ENCODE assay signal across 8 cellular contexts in the genomic region with DNA sequence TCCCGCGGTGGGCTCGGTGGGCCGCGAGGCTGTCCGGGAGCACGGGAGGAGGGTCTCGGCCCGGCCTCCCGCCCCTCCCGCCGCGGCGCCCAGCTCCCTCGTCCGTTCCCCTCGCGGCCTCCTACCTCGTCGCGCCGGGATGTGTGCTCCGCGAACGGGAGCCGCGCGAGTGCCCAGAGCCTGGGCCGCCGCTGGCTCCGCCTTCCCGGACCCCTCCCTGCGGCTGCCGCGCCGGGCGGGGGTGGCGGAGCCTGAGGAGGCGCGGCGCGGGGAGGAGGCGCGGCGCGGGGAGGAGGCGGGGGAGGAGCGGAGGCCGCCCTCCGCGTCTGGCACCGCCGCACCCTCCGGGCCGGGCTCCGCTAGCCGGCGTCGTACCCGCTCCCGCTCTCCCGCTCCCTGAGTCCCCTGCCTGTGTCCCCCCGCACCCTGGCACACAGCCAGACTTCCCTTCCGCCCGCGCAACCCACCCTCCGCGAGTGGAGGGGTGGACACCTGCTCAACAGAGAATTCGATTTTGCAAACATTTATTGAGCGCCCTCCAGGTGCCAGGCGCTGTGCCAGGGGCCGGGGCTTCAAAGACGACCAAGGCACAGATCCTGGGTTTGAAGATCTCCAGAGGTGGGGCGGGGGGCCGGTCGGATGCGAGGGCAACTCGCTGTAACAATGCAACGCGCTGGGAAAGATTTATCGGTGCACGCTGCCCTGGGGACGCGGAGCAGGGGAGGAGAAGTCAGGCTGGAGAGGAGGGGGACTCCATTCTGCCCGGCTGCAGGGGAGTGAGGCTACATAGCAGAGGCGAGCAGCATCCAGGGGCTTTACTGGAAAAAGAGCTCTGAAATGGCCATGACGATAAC. TPM values are rescaled to one million over a fixed set of nuclear protein-coding genes. Genes with fewer than 3 reads are reported as not detected.
DNase-seq lines count a peak whose midpoint lies in the region; ATAC-seq and TF ChIP-seq lines count a peak whose summit lies in the region.

A gene with protein sequence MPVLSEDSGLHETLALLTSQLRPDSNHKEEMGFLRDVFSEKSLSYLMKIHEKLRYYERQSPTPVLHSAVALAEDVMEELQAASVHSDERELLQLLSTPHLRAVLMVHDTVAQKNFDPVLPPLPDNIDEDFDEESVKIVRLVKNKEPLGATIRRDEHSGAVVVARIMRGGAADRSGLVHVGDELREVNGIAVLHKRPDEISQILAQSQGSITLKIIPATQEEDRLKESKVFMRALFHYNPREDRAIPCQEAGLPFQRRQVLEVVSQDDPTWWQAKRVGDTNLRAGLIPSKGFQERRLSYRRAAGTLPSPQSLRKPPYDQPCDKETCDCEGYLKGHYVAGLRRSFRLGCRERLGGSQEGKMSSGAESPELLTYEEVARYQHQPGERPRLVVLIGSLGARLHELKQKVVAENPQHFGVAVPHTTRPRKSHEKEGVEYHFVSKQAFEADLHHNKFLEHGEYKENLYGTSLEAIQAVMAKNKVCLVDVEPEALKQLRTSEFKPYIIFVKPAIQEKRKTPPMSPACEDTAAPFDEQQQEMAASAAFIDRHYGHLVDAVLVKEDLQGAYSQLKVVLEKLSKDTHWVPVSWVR (minus strand): TSS at position 171 of the 854 bp plus-strand sequence. CDS start 1,240 bp downstream, outside the sequence.

- no peaks in the 10 kb centered on the region for H3K79me2 ChIP-seq in Karpas-422 (ENCODE audit: low read length)

- no peak within 1 kb of the TSS for H3K9ac ChIP-seq in Karpas-422 (ENCODE audit: low read length)

- H3K27me3 ChIP-seq in MG63: peaks cover 14% of the 10 kb centered on the region
- no peaks in the 10 kb centered on the region; the same call in 1 of the 2 replicates for H3K27me3 ChIP-seq in iPS DF 6.9 (ENCODE audit: control insufficient read depth, insufficient read depth, low read length)
- no peaks in the 10 kb centered on the region for H3K27me3 ChIP-seq in Karpas-422 (ENCODE audit: low read length)

- H3K4me3 ChIP-seq in MG63 (peak within 1 kb of the TSS; percentile 70), iPS DF 6.9 (ENCODE audit: low read length) (peak within 1 kb of the TSS; percentile 67), Karpas-422 (ENCODE audit: low read length) (no peak within 1 kb of the TSS)

- no peaks in the 10 kb centered on the region for H3K36me3 Mint-ChIP-seq in T-helper 2 cell treated with Interferon-gamma antibody and Interleukin-4, amounts not matched to agents 5 μg/mL and 100 μg/mL, for 36 hours (ENCODE audit: low read depth)
- H3K36me3 Mint-ChIP-seq in MCF 10A (ENCODE audit: insufficient read depth, unreplicated experiment): peaks cover 18% of the 10 kb centered on the region

- H3K4me3 Mint-ChIP-seq in T-helper 2 cell treated with Interferon-gamma antibody and Interleukin-4, amounts not matched to agents 5 μg/mL and 100 μg/mL, for 36 hours: peak within 1 kb of the TSS; percentile 71
- H3K4me3 Mint-ChIP-seq in MCF 10A (ENCODE audit: unreplicated experiment): peak within 1 kb of the TSS; percentile 77

- no CpG with 5 or more reads among the region's 87 CpGs for WGBS in iPS DF 6.9 (ENCODE audit: insufficient coverage, insufficient read length)

- peaks cover 8% of the 10 kb centered on the region for H3K4me1 Mint-ChIP-seq in T-helper 2 cell treated with Interferon-gamma antibody and Interleukin-4, amounts not matched to agents 5 μg/mL and 100 μg/mL, for 36 hours (ENCODE audit: low read depth)
- H3K4me1 Mint-ChIP-seq in MCF 10A (ENCODE audit: insufficient read depth, unreplicated experiment): peaks cover 12% of the 10 kb centered on the region

- POLR2A ChIA-PET in MCF 10A (lab: Yijun Ruan, JAX): interaction anchor here (0.6 to 2.0 kb wide), 4 partner anchors 13 to 55 kb away, joined by 3 to 7 read pairs (median 4); a partner anchor contains a TSS

- no peak within 1 kb of the TSS for H2AFZ ChIP-seq in Karpas-422 (ENCODE audit: low read length)

- no peak for TF ChIP-seq CTCF in MCF 10A (IDR thresholded peaks at IDR 0.05; ENCODE audit: unreplicated experiment)

- CTCF ChIA-PET in MCF 10A (lab: Yijun Ruan, JAX): interaction anchor here (1.2 kb wide), 1 partner anchor 9 kb away, joined by 3 read pairs; no protein-coding TSS in a partner anchor

- peaks cover 60% of the 10 kb centered on the region for H3K27me3 Mint-ChIP-seq in T-helper 2 cell treated with Interferon-gamma antibody and Interleukin-4, amounts not matched to agents 5 μg/mL and 100 μg/mL, for 36 hours (ENCODE audit: low read depth)
- H3K27me3 Mint-ChIP-seq in MCF 10A (ENCODE audit: insufficient read depth, unreplicated experiment): no peaks in the 10 kb centered on the region

- no peaks in the 10 kb centered on the region for H4K20me1 ChIP-seq in Karpas-422 (ENCODE audit: insufficient read depth, low read depth, low read length)

- H3K9me2 ChIP-seq in Karpas-422 (replicated peaks; ENCODE audit: insufficient read depth, low read length): no peaks in the 10 kb centered on the region

- H3K9me3 ChIP-seq in MG63 (no peaks in the 10 kb centered on the region), iPS DF 6.9 (ENCODE audit: control insufficient read depth, insufficient read depth, low read length) (no peaks in the 10 kb centered on the region), Karpas-422 (ENCODE audit: low read length) (no peaks in the 10 kb centered on the region)

- H3K4me2 ChIP-seq in Karpas-422 (ENCODE audit: low read depth, low read length, poor library complexity, severe bottlenecking): no peak within 1 kb of the TSS

- ATAC-seq in HG03108 (IDR thresholded peaks at IDR 0.05; ENCODE audit: unreplicated experiment): no peak

- intact Hi-C loops in MCF 10A (cut with micrococcal nuclease): loop anchor here (5.0 kb wide), 1 partner anchor 51 kb away; a partner anchor contains a TSS

- no peak within 1 kb of the TSS for H3K27ac Mint-ChIP-seq in T-helper 2 cell treated with Interferon-gamma antibody and Interleukin-4, amounts not matched to agents 5 μg/mL and 100 μg/mL, for 36 hours
- no peak within 1 kb of the TSS for H3K27ac Mint-ChIP-seq in MCF 10A (ENCODE audit: low read depth, unreplicated experiment)

- peak; percentile 19 for DNase-seq in DMS153 (lab: John Stamatoyannopoulos, UW)
- peak; percentile 82 for DNase-seq in MG63
- peak; percentile 22 for DNase-seq in T-helper 2 cell treated with Interferon-gamma antibody and Interleukin-4, amounts not matched to agents 5 μg/mL and 100 μg/mL, for 36 hours (ENCODE audit: low spot score)
- peak; percentile 80 for DNase-seq in MCF 10A (ENCODE audit: unreplicated experiment)
- DNase-seq in iPS DF 6.9 (ENCODE audit: low read depth, low spot score): no peak
- peak; percentile 10 for DNase-seq in renal cortical epithelial cell (ENCODE audit: low read depth)
- DNase-seq in Karpas-422: no peak

- H3K27ac ChIP-seq in iPS DF 6.9 (ENCODE audit: low read length) (no peak within 1 kb of the TSS), Karpas-422 (ENCODE audit: low read length) (no peak within 1 kb of the TSS)

- no peaks in the 10 kb centered on the region for H3K4me1 ChIP-seq in iPS DF 6.9 (ENCODE audit: control insufficient read depth, insufficient read depth, low read length)
- H3K4me1 ChIP-seq in Karpas-422 (ENCODE audit: low read length): no peaks in the 10 kb centered on the region

- H3K9me3 Mint-ChIP-seq in T-helper 2 cell treated with Interferon-gamma antibody and Interleukin-4, amounts not matched to agents 5 μg/mL and 100 μg/mL, for 36 hours: no peaks in the 10 kb centered on the region
- H3K9me3 Mint-ChIP-seq in MCF 10A (ENCODE audit: unreplicated experiment): no peaks in the 10 kb centered on the region

- H3K36me3 ChIP-seq in MG63 (peaks cover 22% of the 10 kb centered on the region), iPS DF 6.9 (ENCODE audit: control insufficient read depth, insufficient read depth, low read length) (no peaks in the 10 kb centered on the region), Karpas-422 (ENCODE audit: insufficient read depth, low read length) (no peaks in the 10 kb centered on the region)

- BruUV-seq in MCF 10A (replicated peaks; lab: Mats Ljungman, UMichigan): no TSS peak

RNA-seq across cellular contexts. Expression of the gene that starts here (rescaled TPM):
- 3.9 and 4.4 TPM in 2 replicates for total RNA-seq in MG63 (2014; rRNA removed; shearing (Covaris generic); ENCODE audit: low replicate concordance)
- 18.7 and 24.5 TPM in 2 replicates for total RNA-seq in MCF 10A (2022)
- 6.8 and 8.5 TPM in 2 replicates for total RNA-seq in renal cortical epithelial cell
- total RNA-seq in Karpas-422 (2014; rRNA removed; shearing (Covaris generic); ENCODE audit: low replicate concordance): not detected in 2 replicates

Comparison
In these comparisons a context has a peak if more than half of its experiments do, and no peak if none do; other contexts are left out.
1. DNase-seq: peak in DMS153 (single experiment), MG63 (single experiment), T-helper 2 cell treated with Interferon-gamma antibody and Interleukin-4, amounts not matched to agents 5 μg/mL and 100 μg/mL, for 36 hours (single experiment), MCF 10A (single experiment) and renal cortical epithelial cell (single experiment); none in iPS DF 6.9 (single experiment) and Karpas-422 (single experiment).